11 cellular contexts compared by ENCODE assay signal in genomic region chr17:40103082-40103741, GRCh38. TPM values are rescaled to one million over a fixed set of nuclear protein-coding genes. Genes with fewer than 3 reads are reported as not detected.
DNase-seq lines count a peak whose midpoint lies in the region; ATAC-seq, FAIRE-seq and TF ChIP-seq lines count a peak whose summit lies in the region.
"Had no signal": no experiment of that assay in that cellular context is flagged by ENCODE, and none has a peak within 500 bp of the region (broad histone marks: within the 10 kb centered on the region; RNA-seq: fewer than 3 reads in every experiment).

No MANE protein-coding gene starts in this region.

- DNase-seq in A549 (ENCODE audit: low read depth in 1 of 2, low spot score in 1 of 2) = no peak
- DNase-seq in ecto neural progenitor cell (ENCODE audit: low spot score) = peak; percentile 50
- DNase-seq in neuronal stem cell (ENCODE audit: low spot score) = no peak
- DNase-seq in SK-N-DZ (ENCODE audit: low spot score) = no peak
- no peak for DNase-seq in RKO (ENCODE audit: low spot score)
- DNase-seq: stimulated activated CD4-positive, alpha-beta T cell treated with anti-CD3 and anti-CD28 coated beads, Interleukin-2, amount 100 ng/mL, for 24 hours had no signal

- peak overlapping the region; percentile 76 for H2AK5ac ChIP-seq in neuronal stem cell (ENCODE audit: low read depth, low read length)

- H3K14ac ChIP-seq in neuronal stem cell (ENCODE audit: low read length) = no peak overlapping the region

- no peak overlapping the region for H2BK5ac ChIP-seq in neuronal stem cell (ENCODE audit: low read length)

- H3K27ac ChIP-seq in A549 (peak overlapping the region; percentile 63 to 89), neuronal stem cell (replicated peaks; ENCODE audit: low read length) (no peak overlapping the region)

- peak overlapping the region; percentile 55 for H2AFZ ChIP-seq in neuronal stem cell (ENCODE audit: low read length)

- no peak for ATAC-seq in A549
- no peak for ATAC-seq in GM18502 (IDR thresholded peaks at IDR 0.05; ENCODE audit: poor library complexity, unreplicated experiment)
- ATAC-seq in HG03469 (IDR thresholded peaks at IDR 0.05; ENCODE audit: unreplicated experiment) = no peak

- H3K9ac ChIP-seq in neuronal stem cell (ENCODE audit: low read depth, low read length, poor library complexity) = no peak overlapping the region

- H3K4me2 ChIP-seq in A549 (peak overlapping the region; percentile 59), neuronal stem cell (ENCODE audit: insufficient read depth, low read length, poor library complexity, severe bottlenecking) (no peak overlapping the region)

- peak overlapping the region in 2 of 4 donors; percentile 21 to 23 for H3K4me3 Mint-ChIP-seq in IgD-negative memory B cell

- peak overlapping the region; percentile 51 for H3K18ac ChIP-seq in neuronal stem cell (ENCODE audit: low read length)

- TF ChIP-seq POLR2A in A549 (IDR thresholded peaks at IDR 0.05; ENCODE audit: low read length) = no peak

- H3K23ac ChIP-seq in neuronal stem cell (ENCODE audit: low read depth, low read length, poor library complexity) = no peak overlapping the region

- H3K79me1 ChIP-seq in neuronal stem cell (ENCODE audit: low read depth, low read length) = no peaks in the 10 kb centered on the region

- H3K4me1 Mint-ChIP-seq in IgD-negative memory B cell = peaks cover 32 to 47% (median 34%) of the 10 kb centered on the region in 3 donors

- peaks cover 0 to 12% (median 8%) of the 10 kb centered on the region in 3 experiments for H3K27me3 ChIP-seq in neuronal stem cell (ENCODE audit: control insufficient read depth in 3 of 3, insufficient read depth in 3 of 3, low read depth in 1 of 3, low read length in 3 of 3)

- H3K9me3 ChIP-seq in A549 = no peaks in the 10 kb centered on the region
- H3K9me3 ChIP-seq in neuronal stem cell (replicated peaks in 1 of 2; ENCODE audit: control insufficient read depth in 2 of 2, insufficient read depth in 1 of 2, low read depth in 1 of 2, low read length in 2 of 2) = peaks cover 0 to 4% of the 10 kb centered on the region in 2 donors

- CTCF ChIA-PET in A549 (lab: Yijun Ruan, JAX) = interaction anchor here (0.6 to 17.1 kb wide), 17 partner anchors 9 to 1687 kb away, joined by 3 to 390 read pairs (median 5); partner anchors contain the start of genes CSF3 and THRA

- H3K9me3 Mint-ChIP-seq in IgD-negative memory B cell = no peaks in the 10 kb centered on the region
- H3K9me3 Mint-ChIP-seq: activated T-helper 2 cell treated with anti-CD3 and anti-CD28 coated beads, Interferon-gamma antibody, Interleukin-2, Interleukin-4, amounts not matched to agents 10 μg/mL and 5 μg/mL and 100 μg/mL, durations not matched to agents 14 hours and 24 hours and 36 hours had no signal

- no peak for FAIRE-seq in A549 (lab: Jason Lieb, UNC)
- FAIRE-seq: endometrium had no signal

- H3K27ac Mint-ChIP-seq in IgD-negative memory B cell = peak overlapping the region; percentile 26 to 91 (median 88)
- H3K27ac Mint-ChIP-seq: activated T-helper 2 cell treated with anti-CD3 and anti-CD28 coated beads, Interferon-gamma antibody, Interleukin-2, Interleukin-4, amounts not matched to agents 10 μg/mL and 5 μg/mL and 100 μg/mL, durations not matched to agents 14 hours and 24 hours and 36 hours had no signal

- H2BK120ac ChIP-seq in neuronal stem cell (ENCODE audit: low read depth, low read length) = no peak overlapping the region

- H3K4me1 ChIP-seq in A549 (peaks cover 60% of the 10 kb centered on the region), neuronal stem cell (ENCODE audit: control insufficient read depth in 2 of 2, insufficient read depth in 1 of 2, low read depth in 1 of 2, low read length in 2 of 2) (peaks cover 40 to 57% of the 10 kb centered on the region in 2 donors)

- no peak overlapping the region for H3K4me3 ChIP-seq in A549
- H3K4me3 ChIP-seq in neuronal stem cell (ENCODE audit: low read length in 2 of 2) = no peak overlapping the region

- H2BK15ac ChIP-seq in neuronal stem cell (ENCODE audit: low read length) = peak overlapping the region; percentile 51

- no peaks in the 10 kb centered on the region for H3K27me3 Mint-ChIP-seq in IgD-negative memory B cell

- no peak for TF ChIP-seq CTCF in A549 (IDR thresholded peaks at IDR 0.05)

- H3K36me3 Mint-ChIP-seq in IgD-negative memory B cell = no peaks in the 10 kb centered on the region

- no peak overlapping the region for H4K91ac ChIP-seq in neuronal stem cell (ENCODE audit: low read depth, low read length, poor library complexity)

- no peaks in the 10 kb centered on the region for H3K36me3 ChIP-seq in neuronal stem cell (replicated peaks in 1 of 2; ENCODE audit: control insufficient read depth in 2 of 2, insufficient read depth in 2 of 2, low read length in 2 of 2)

- TF ChIP-seq EP300 in A549 (IDR thresholded peaks at IDR 0.05) = no peak

- TF ChIP-seq RAD21 in A549 (conservative IDR thresholded peaks at IDR 0.05 in 1 of 2, IDR thresholded peaks at IDR 0.05 in 1 of 2) = no peak

- H3K4ac ChIP-seq in neuronal stem cell (ENCODE audit: low read length) = no peak overlapping the region

- peak overlapping the region; percentile 80 for H2BK12ac ChIP-seq in neuronal stem cell (ENCODE audit: low read length)

- no peak overlapping the region for H4K8ac ChIP-seq in neuronal stem cell (ENCODE audit: low read depth, low read length)

- WGBS in A549 (ENCODE audit: missing lambda C conversion rate) = 76% methylated on average over 3 of the region's 3 CpGs
- WGBS in neuronal stem cell (ENCODE audit: extremely low coverage in 2 of 2, insufficient read length in 2 of 2, insufficient replicate concordance in 1 of 2), 2 donors = no CpG with 5 or more reads among the region's 3 CpGs

- POLR2A ChIA-PET in A549 (lab: Yijun Ruan, JAX) = interaction anchor here (0.7 to 7.1 kb wide), 2 partner anchors 9 to 29 kb away, joined by 4 to 173 read pairs; no protein-coding TSS in a partner anchor

TF ChIP-seq in A549, 52 proteins besides CTCF, POLR2A, EP300 and RAD21 (continues in another document):
- TF ChIP-seq KDM1A (IDR thresholded peaks at IDR 0.05; ENCODE audit: low read depth) = no peak

RNA-seq across cellular contexts. Expression of gene NR1D1, which starts 2.8 kb away (rescaled TPM):
- polyA plus RNA-seq in A549 (2011; rRNA removed) (1.2 and 2.4 TPM in 2 replicates), A549 (2017; fragmentation: RNase III; extraction: RNeasy Plus Mini Kit Qiagen cat#74134 plus additional on column Dnase treatment) (3.0 to 4.6 TPM (median 4.4 TPM) in 3 replicates), IgD-negative memory B cell (3.6 TPM)
- polyA plus RNA-seq in A549 (2012; cell fraction: cytosol; rRNA removed) = 5.7 and 6.5 TPM in 2 replicates
- polyA plus RNA-seq in A549 (2012; cell fraction: nucleus; rRNA removed) = 12.1 and 15.2 TPM in 2 replicates
- polyA minus RNA-seq in A549 (2011; rRNA and poly(A)+ RNA removed) = 4.0 and 6.0 TPM in 2 replicates
- polyA plus RNA-seq in neuronal stem cell (2013, experiment 1 of 2) = 5.0 TPM
- 4.8 TPM for polyA plus RNA-seq in neuronal stem cell (2013, experiment 2 of 2)
- polyA plus RNA-seq in SK-N-DZ (2014; cell fraction: cytosol; rRNA removed) = 2.2 and 2.4 TPM in 2 replicates
- 1.3 and 1.4 TPM in 2 replicates for polyA plus RNA-seq in SK-N-DZ (2014; cell fraction: nucleus; rRNA removed)

RNA-seq across cellular contexts. Expression of gene MSL1, which starts 18.6 kb away (rescaled TPM):
- 87.8 and 95.1 TPM in 2 replicates for polyA plus RNA-seq in A549 (2011; rRNA removed)
- polyA plus RNA-seq in A549 (2012; cell fraction: cytosol; rRNA removed) = 24.3 and 30.5 TPM in 2 replicates
- 28.3 and 28.4 TPM in 2 replicates for polyA plus RNA-seq in A549 (2012; cell fraction: nucleus; rRNA removed)
- polyA plus RNA-seq in A549 (2017; fragmentation: RNase III; extraction: RNeasy Plus Mini Kit Qiagen cat#74134 plus additional on column Dnase treatment) = 60.4 to 70.1 TPM (median 64.8 TPM) in 3 replicates
- polyA minus RNA-seq in A549 (2011; rRNA and poly(A)+ RNA removed) = 32.5 and 33.0 TPM in 2 replicates
- 10.1 TPM for polyA plus RNA-seq in IgD-negative memory B cell
- 106 TPM for polyA plus RNA-seq in neuronal stem cell (2013, experiment 1 of 2)
- polyA plus RNA-seq in neuronal stem cell (2013, experiment 2 of 2) = 110 TPM
- 56.4 and 63.1 TPM in 2 replicates for polyA plus RNA-seq in SK-N-DZ (2014; cell fraction: cytosol; rRNA removed)
- 122 and 188 TPM in 2 replicates for polyA plus RNA-seq in SK-N-DZ (2014; cell fraction: nucleus; rRNA removed)

RNA-seq across cellular contexts. Expression of gene CASC3, which starts 37.1 kb away (rescaled TPM):
- 62.8 and 67.9 TPM in 2 replicates for polyA plus RNA-seq in A549 (2011; rRNA removed)
- 30.9 and 36.2 TPM in 2 replicates for polyA plus RNA-seq in A549 (2012; cell fraction: cytosol; rRNA removed)
- polyA plus RNA-seq in A549 (2012; cell fraction: nucleus; rRNA removed) = 79.2 and 100 TPM in 2 replicates
- polyA plus RNA-seq in A549 (2017; fragmentation: RNase III; extraction: RNeasy Plus Mini Kit Qiagen cat#74134 plus additional on column Dnase treatment) = 44.5 to 48.2 TPM (median 45.5 TPM) in 3 replicates
- 51.1 and 56.5 TPM in 2 replicates for polyA minus RNA-seq in A549 (2011; rRNA and poly(A)+ RNA removed)
- polyA plus RNA-seq in IgD-negative memory B cell = 49.9 TPM
- polyA plus RNA-seq in neuronal stem cell (2013, experiment 1 of 2) = 70.7 TPM
- polyA plus RNA-seq in neuronal stem cell (2013, experiment 2 of 2) = 70.5 TPM
- 65.4 and 77.8 TPM in 2 replicates for polyA plus RNA-seq in SK-N-DZ (2014; cell fraction: cytosol; rRNA removed)
- polyA plus RNA-seq in SK-N-DZ (2014; cell fraction: nucleus; rRNA removed) = 81.3 and 103 TPM in 2 replicates

RNA-seq across cellular contexts. Expression of gene THRA, which starts 40.4 kb away (rescaled TPM):
- 20.1 and 27.4 TPM in 2 replicates for polyA plus RNA-seq in A549 (2011; rRNA removed)
- 12.5 and 15.3 TPM in 2 replicates for polyA plus RNA-seq in A549 (2012; cell fraction: cytosol; rRNA removed)
- 10.5 and 13.1 TPM in 2 replicates for polyA plus RNA-seq in A549 (2012; cell fraction: nucleus; rRNA removed)
- 16.1 to 23.7 TPM (median 22.5 TPM) in 3 replicates for polyA plus RNA-seq in A549 (2017; fragmentation: RNase III; extraction: RNeasy Plus Mini Kit Qiagen cat#74134 plus additional on column Dnase treatment)
- 25.5 and 26.9 TPM in 2 replicates for polyA minus RNA-seq in A549 (2011; rRNA and poly(A)+ RNA removed)
- polyA plus RNA-seq in IgD-negative memory B cell = 4.6 TPM
- 13.2 TPM for polyA plus RNA-seq in neuronal stem cell (2013, experiment 1 of 2)
- polyA plus RNA-seq in neuronal stem cell (2013, experiment 2 of 2) = 13.2 TPM
- polyA plus RNA-seq in SK-N-DZ (2014; cell fraction: cytosol; rRNA removed) = 20.7 and 29.0 TPM in 2 replicates
- polyA plus RNA-seq in SK-N-DZ (2014; cell fraction: nucleus; rRNA removed) = 11.1 and 12.1 TPM in 2 replicates

RNA-seq across cellular contexts. Expression of gene MED24, which starts 49.0 kb away (rescaled TPM):
- 63.6 and 89.5 TPM in 2 replicates for polyA plus RNA-seq in A549 (2011; rRNA removed)
- polyA plus RNA-seq in A549 (2012; cell fraction: cytosol; rRNA removed) = 85.2 and 102 TPM in 2 replicates
- polyA plus RNA-seq in A549 (2012; cell fraction: nucleus; rRNA removed) = 320 and 427 TPM in 2 replicates
- polyA plus RNA-seq in A549 (2017; fragmentation: RNase III; extraction: RNeasy Plus Mini Kit Qiagen cat#74134 plus additional on column Dnase treatment) = 60.7 to 64.5 TPM (median 60.8 TPM) in 3 replicates
- 129 and 130 TPM in 2 replicates for polyA minus RNA-seq in A549 (2011; rRNA and poly(A)+ RNA removed)
- 51.9 TPM for polyA plus RNA-seq in IgD-negative memory B cell
- 61.9 TPM for polyA plus RNA-seq in neuronal stem cell (2013, experiment 1 of 2)
- polyA plus RNA-seq in neuronal stem cell (2013, experiment 2 of 2) = 61.2 TPM
- polyA plus RNA-seq in SK-N-DZ (2014; cell fraction: cytosol; rRNA removed) = 71.8 and 93.7 TPM in 2 replicates
- polyA plus RNA-seq in SK-N-DZ (2014; cell fraction: nucleus; rRNA removed) = 133 and 217 TPM in 2 replicates
